In genomic region chr4:71732706-71733105, GRCh38 we compare ENCODE assay signal across 11 cellular contexts. TPM values are rescaled to one million over a fixed set of nuclear protein-coding genes. Genes with fewer than 3 reads are reported as not detected.
A peak's percentile ranks its signal among the peaks of the same experiment; 100 is the strongest.
DNase-seq lines count a peak whose midpoint lies in the region; ATAC-seq and TF ChIP-seq lines count a peak whose summit lies in the region.
"Had no signal": no experiment of that assay in that cellular context is flagged by ENCODE, and none has a peak within 500 bp of the region (broad histone marks: within the 10 kb centered on the region; RNA-seq: fewer than 3 reads in every experiment).

No MANE protein-coding gene starts in this region.

- no peak overlapping the region for H3K27ac ChIP-seq in effector memory CD4-positive, alpha-beta T cell (ENCODE audit: insufficient read depth, low read length, poor library complexity, severe bottlenecking)
- H3K27ac ChIP-seq: thoracic aorta had no signal

- no peak overlapping the region for H3K4me3 ChIP-seq in Loucy (ENCODE audit: low read length, poor library complexity, severe bottlenecking)
- H3K4me3 ChIP-seq in effector memory CD4-positive, alpha-beta T cell (ENCODE audit: insufficient read depth, low read depth, low read length, poor library complexity, severe bottlenecking), result no peak overlapping the region
- H3K4me3 ChIP-seq: lung, thoracic aorta had no signal

- H3K79me2 ChIP-seq in Loucy (ENCODE audit: insufficient read depth, low read length), result no peaks in the 10 kb centered on the region

- H3K9me2 ChIP-seq in Loucy (replicated peaks; ENCODE audit: low read depth, low read length), result no peaks in the 10 kb centered on the region

- H3K4me1 Mint-ChIP-seq in brain, result no peaks in the 10 kb centered on the region
- no peaks in the 10 kb centered on the region for H3K4me1 Mint-ChIP-seq in stimulated activated naive B cell treated with anti-CD40 and anti-IgM and Interleukin-4, amounts not matched to agents 10 μg/mL and 1 μg/mL and 100 μg/mL, for 72 hours

- no peak overlapping the region for H3K9ac ChIP-seq in Loucy (ENCODE audit: low read depth, low read length, poor library complexity, severe bottlenecking)

- ATAC-seq in stimulated activated naive B cell treated with anti-CD40 and anti-IgM and Interleukin-4, amounts not matched to agents 10 μg/mL and 1 μg/mL and 100 μg/mL, for 72 hours (replicated peaks), result no peak
- no peak for ATAC-seq in activated naive CD4-positive, alpha-beta T cell treated with anti-CD3 and anti-CD28 coated beads, Interleukin-2, amount 50 U/mL, for 72 hours

- no peak overlapping the region for H3K27ac Mint-ChIP-seq in brain
- H3K27ac Mint-ChIP-seq in stimulated activated naive B cell treated with anti-CD40 and anti-IgM and Interleukin-4, amounts not matched to agents 10 μg/mL and 1 μg/mL and 100 μg/mL, for 72 hours, result no peak overlapping the region
- H3K27ac Mint-ChIP-seq in activated naive CD4-positive, alpha-beta T cell treated with anti-CD3 and anti-CD28 coated beads, Interleukin-2, amount 50 U/mL, for 72 hours, result no peak overlapping the region

- no peaks in the 10 kb centered on the region for H3K4me1 ChIP-seq in Loucy (ENCODE audit: insufficient read depth, low read length, poor library complexity, severe bottlenecking)
- no peaks in the 10 kb centered on the region for H3K4me1 ChIP-seq in effector memory CD4-positive, alpha-beta T cell (ENCODE audit: control insufficient read depth, insufficient read depth, low read length, poor library complexity, severe bottlenecking)

- no peaks in the 10 kb centered on the region for H3K9me3 ChIP-seq in Loucy (ENCODE audit: insufficient read depth, low read depth, low read length)
- no peaks in the 10 kb centered on the region for H3K9me3 ChIP-seq in effector memory CD4-positive, alpha-beta T cell (ENCODE audit: control insufficient read depth, low read length)
- H3K9me3 ChIP-seq: thoracic aorta had no signal

- H3K27me3 Mint-ChIP-seq in brain, result peaks cover 3% of the 10 kb centered on the region
- peaks cover 5 to 14% of the 10 kb centered on the region in 2 donors for H3K27me3 Mint-ChIP-seq in stimulated activated naive B cell treated with anti-CD40 and anti-IgM and Interleukin-4, amounts not matched to agents 10 μg/mL and 1 μg/mL and 100 μg/mL, for 72 hours

- H4K20me1 ChIP-seq in Loucy (ENCODE audit: insufficient read depth, low read length, poor library complexity, severe bottlenecking), result no peaks in the 10 kb centered on the region

- peaks cover 3 to 17% (median 7%) of the 10 kb centered on the region in 5 experiments for H3K9me3 Mint-ChIP-seq in brain
- peaks cover 7% of the 10 kb centered on the region in 2 donors for H3K9me3 Mint-ChIP-seq in stimulated activated naive B cell treated with anti-CD40 and anti-IgM and Interleukin-4, amounts not matched to agents 10 μg/mL and 1 μg/mL and 100 μg/mL, for 72 hours
- H3K9me3 Mint-ChIP-seq in activated naive CD4-positive, alpha-beta T cell treated with anti-CD3 and anti-CD28 coated beads, Interleukin-2, amount 50 U/mL, for 72 hours, result peaks cover 7 to 8% of the 10 kb centered on the region in 2 donors

- no peak overlapping the region for H3K4me3 Mint-ChIP-seq in brain
- H3K4me3 Mint-ChIP-seq in stimulated activated naive B cell treated with anti-CD40 and anti-IgM and Interleukin-4, amounts not matched to agents 10 μg/mL and 1 μg/mL and 100 μg/mL, for 72 hours, result no peak overlapping the region

- TF ChIP-seq CTCF in Loucy (conservative IDR thresholded peaks at IDR 0.05; ENCODE audit: low read length) (peak; percentile 65), brain (conservative IDR thresholded peaks at IDR 0.05) (peak; percentile 70 to 79)

- no peaks in the 10 kb centered on the region for H3K36me3 ChIP-seq in Loucy (ENCODE audit: insufficient read depth, low read length)
- H3K36me3 ChIP-seq in effector memory CD4-positive, alpha-beta T cell (ENCODE audit: control insufficient read depth, insufficient read depth, low read length), result no peaks in the 10 kb centered on the region
- H3K36me3 ChIP-seq: thoracic aorta had no signal

- DNase-seq in DMS53 treated with DMSO at 0.1 percent for 48 hours (lab: John Stamatoyannopoulos, UW; ENCODE audit: unreplicated experiment), result peak; percentile 9
- peak; percentile 11 for DNase-seq in midbrain (lab: John Stamatoyannopoulos, UW)
- DNase-seq in stimulated activated naive B cell treated with anti-CD40 and anti-IgM and Interleukin-4, amounts not matched to agents 10 μg/mL and 1 μg/mL and 100 μg/mL, for 72 hours, result no peak
- no peak for DNase-seq in effector memory CD4-positive, alpha-beta T cell
- no peak for DNase-seq in stimulated activated CD4-positive, alpha-beta T cell treated with anti-CD3 and anti-CD28 coated beads, Interleukin-2, amount 100 ng/mL, for 48 hours
- DNase-seq in activated naive CD4-positive, alpha-beta T cell treated with anti-CD3 and anti-CD28 coated beads, Interleukin-2, amount 50 U/mL, for 72 hours (ENCODE audit: low spot score in 2 of 2), result no peak
- DNase-seq: activated CD4-positive, CD25-positive, alpha-beta regulatory T cell had no signal

- H2AFZ ChIP-seq in Loucy (ENCODE audit: low read length), result no peak overlapping the region

- H3F3A ChIP-seq in Loucy (ENCODE audit: low read depth), result no peaks in the 10 kb centered on the region

- no peaks in the 10 kb centered on the region for H3K36me3 Mint-ChIP-seq in brain
- no peaks in the 10 kb centered on the region for H3K36me3 Mint-ChIP-seq in stimulated activated naive B cell treated with anti-CD40 and anti-IgM and Interleukin-4, amounts not matched to agents 10 μg/mL and 1 μg/mL and 100 μg/mL, for 72 hours
- H3K36me3 Mint-ChIP-seq in activated naive CD4-positive, alpha-beta T cell treated with anti-CD3 and anti-CD28 coated beads, Interleukin-2, amount 50 U/mL, for 72 hours, result peaks cover 0 to 7% of the 10 kb centered on the region in 2 donors

- H3K27me3 ChIP-seq in Loucy (ENCODE audit: insufficient read depth, low read length, poor library complexity, severe bottlenecking), result no peaks in the 10 kb centered on the region
- H3K27me3 ChIP-seq in effector memory CD4-positive, alpha-beta T cell (replicated peaks; ENCODE audit: control insufficient read depth, insufficient read depth, low read length, poor library complexity, severe bottlenecking), result no peaks in the 10 kb centered on the region

- no peak overlapping the region for H3K4me2 ChIP-seq in Loucy (ENCODE audit: low read depth, low read length, poor library complexity, severe bottlenecking)

RNA-seq across cellular contexts. Expression of gene GC, which starts 51.2 kb away (rescaled TPM):
- polyA plus RNA-seq in brain (ENCODE audit: insufficient read depth, low read depth, low replicate concordance), result not detected
- total RNA-seq in activated naive CD4-positive, alpha-beta T cell treated with anti-CD3 and anti-CD28 coated beads, Interleukin-2, amount 50 U/mL, for 72 hours, result not detected
- total RNA-seq: thoracic aorta had no signal

Comparison
In these comparisons a context has a peak if more than half of its experiments do, and no peak if none do; other contexts are left out.
1. DNase-seq: peak in DMS53 treated with DMSO at 0.1 percent for 48 hours (single experiment) and midbrain (single experiment); none in stimulated activated naive B cell treated with anti-CD40 and anti-IgM and Interleukin-4, amounts not matched to agents 10 μg/mL and 1 μg/mL and 100 μg/mL, for 72 hours (single experiment), effector memory CD4-positive, alpha-beta T cell (0 of 3), stimulated activated CD4-positive, alpha-beta T cell treated with anti-CD3 and anti-CD28 coated beads, Interleukin-2, amount 100 ng/mL, for 48 hours (0 of 2) and activated naive CD4-positive, alpha-beta T cell treated with anti-CD3 and anti-CD28 coated beads, Interleukin-2, amount 50 U/mL, for 72 hours (0 of 2).